In the genomic region with DNA sequence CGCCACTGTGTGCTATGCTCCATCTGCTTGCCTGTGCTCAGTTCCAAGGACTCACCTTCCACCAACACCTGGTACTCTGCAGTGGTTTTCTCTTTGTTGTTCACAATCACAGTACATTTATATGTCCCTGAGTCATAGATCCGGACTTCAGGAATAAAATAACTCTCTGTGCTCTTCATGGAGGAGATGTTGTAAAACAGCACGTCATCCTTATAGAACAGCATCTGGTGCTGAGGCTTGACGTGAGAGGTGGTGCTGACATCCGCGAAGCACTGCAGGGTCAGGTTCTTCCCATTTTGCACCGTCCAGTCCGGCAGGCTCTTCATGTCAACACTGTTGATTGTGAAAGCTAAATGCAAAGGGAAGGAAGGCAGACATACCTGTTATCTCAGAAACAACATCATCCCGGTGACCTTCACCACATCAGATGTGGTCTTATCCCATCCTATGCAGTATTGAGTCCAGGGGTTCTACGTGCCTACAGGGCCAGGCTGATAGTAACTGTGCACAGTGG, we compare ENCODE assay signal across 1 cellular context.
TF ChIP-seq lines count a peak whose summit lies in the region.

No MANE protein-coding gene starts in this region.

TF ChIP-seq in HepG2, 621 proteins besides CTCF, POLR2A, EP300 and RAD21 (continued from another document):
- TF ChIP-seq, protein P1, sequence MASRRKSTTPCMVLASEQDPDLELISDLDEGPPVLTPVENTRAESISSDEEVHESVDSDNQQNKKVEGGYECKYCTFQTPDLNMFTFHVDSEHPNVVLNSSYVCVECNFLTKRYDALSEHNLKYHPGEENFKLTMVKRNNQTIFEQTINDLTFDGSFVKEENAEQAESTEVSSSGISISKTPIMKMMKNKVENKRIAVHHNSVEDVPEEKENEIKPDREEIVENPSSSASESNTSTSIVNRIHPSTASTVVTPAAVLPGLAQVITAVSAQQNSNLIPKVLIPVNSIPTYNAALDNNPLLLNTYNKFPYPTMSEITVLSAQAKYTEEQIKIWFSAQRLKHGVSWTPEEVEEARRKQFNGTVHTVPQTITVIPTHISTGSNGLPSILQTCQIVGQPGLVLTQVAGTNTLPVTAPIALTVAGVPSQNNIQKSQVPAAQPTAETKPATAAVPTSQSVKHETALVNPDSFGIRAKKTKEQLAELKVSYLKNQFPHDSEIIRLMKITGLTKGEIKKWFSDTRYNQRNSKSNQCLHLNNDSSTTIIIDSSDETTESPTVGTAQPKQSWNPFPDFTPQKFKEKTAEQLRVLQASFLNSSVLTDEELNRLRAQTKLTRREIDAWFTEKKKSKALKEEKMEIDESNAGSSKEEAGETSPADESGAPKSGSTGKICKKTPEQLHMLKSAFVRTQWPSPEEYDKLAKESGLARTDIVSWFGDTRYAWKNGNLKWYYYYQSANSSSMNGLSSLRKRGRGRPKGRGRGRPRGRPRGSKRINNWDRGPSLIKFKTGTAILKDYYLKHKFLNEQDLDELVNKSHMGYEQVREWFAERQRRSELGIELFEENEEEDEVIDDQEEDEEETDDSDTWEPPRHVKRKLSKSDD (CRISPR knock-in tag; IDR thresholded peaks at IDR 0.05; ENCODE audit: low read depth), result 0 out of 2 replicates have a peak, but pooled peaks have one; percentile 30
- TF ChIP-seq TGIF2 (CRISPR knock-in tag; IDR thresholded peaks at IDR 0.05), result 0 out of 2 replicates have a peak, but pooled peaks have one; percentile 44
- TF ChIP-seq ZEB1 (IDR thresholded peaks at IDR 0.05; ENCODE audit: insufficient replicate concordance, low read depth), result peak; percentile 69
- TF ChIP-seq MZF1 (CRISPR knock-in tag; IDR thresholded peaks at IDR 0.05; ENCODE audit: borderline replicate concordance), result no peak
- no peak for TF ChIP-seq ZNF570 (CRISPR knock-in tag; IDR thresholded peaks at IDR 0.05; ENCODE audit: borderline replicate concordance)
- TF ChIP-seq, protein P2, sequence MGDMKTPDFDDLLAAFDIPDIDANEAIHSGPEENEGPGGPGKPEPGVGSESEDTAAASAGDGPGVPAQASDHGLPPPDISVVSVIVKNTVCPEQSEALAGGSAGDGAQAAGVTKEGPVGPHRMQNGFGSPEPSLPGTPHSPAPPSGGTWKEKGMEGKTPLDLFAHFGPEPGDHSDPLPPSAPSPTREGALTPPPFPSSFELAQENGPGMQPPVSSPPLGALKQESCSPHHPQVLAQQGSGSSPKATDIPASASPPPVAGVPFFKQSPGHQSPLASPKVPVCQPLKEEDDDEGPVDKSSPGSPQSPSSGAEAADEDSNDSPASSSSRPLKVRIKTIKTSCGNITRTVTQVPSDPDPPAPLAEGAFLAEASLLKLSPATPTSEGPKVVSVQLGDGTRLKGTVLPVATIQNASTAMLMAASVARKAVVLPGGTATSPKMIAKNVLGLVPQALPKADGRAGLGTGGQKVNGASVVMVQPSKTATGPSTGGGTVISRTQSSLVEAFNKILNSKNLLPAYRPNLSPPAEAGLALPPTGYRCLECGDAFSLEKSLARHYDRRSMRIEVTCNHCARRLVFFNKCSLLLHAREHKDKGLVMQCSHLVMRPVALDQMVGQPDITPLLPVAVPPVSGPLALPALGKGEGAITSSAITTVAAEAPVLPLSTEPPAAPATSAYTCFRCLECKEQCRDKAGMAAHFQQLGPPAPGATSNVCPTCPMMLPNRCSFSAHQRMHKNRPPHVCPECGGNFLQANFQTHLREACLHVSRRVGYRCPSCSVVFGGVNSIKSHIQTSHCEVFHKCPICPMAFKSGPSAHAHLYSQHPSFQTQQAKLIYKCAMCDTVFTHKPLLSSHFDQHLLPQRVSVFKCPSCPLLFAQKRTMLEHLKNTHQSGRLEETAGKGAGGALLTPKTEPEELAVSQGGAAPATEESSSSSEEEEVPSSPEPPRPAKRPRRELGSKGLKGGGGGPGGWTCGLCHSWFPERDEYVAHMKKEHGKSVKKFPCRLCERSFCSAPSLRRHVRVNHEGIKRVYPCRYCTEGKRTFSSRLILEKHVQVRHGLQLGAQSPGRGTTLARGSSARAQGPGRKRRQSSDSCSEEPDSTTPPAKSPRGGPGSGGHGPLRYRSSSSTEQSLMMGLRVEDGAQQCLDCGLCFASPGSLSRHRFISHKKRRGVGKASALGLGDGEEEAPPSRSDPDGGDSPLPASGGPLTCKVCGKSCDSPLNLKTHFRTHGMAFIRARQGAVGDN (CRISPR knock-in tag; IDR thresholded peaks at IDR 0.05), result peak; percentile 27; the same call in 1 of the 2 replicates
- TF ChIP-seq ZNF331 (CRISPR knock-in tag; IDR thresholded peaks at IDR 0.05), result peak; percentile 67; the same call in 1 of the 2 replicates
- TF ChIP-seq MIXL1 (CRISPR knock-in tag; IDR thresholded peaks at IDR 0.05), result peak; percentile 44; the same call in 1 of the 2 replicates
- TF ChIP-seq, protein P3, sequence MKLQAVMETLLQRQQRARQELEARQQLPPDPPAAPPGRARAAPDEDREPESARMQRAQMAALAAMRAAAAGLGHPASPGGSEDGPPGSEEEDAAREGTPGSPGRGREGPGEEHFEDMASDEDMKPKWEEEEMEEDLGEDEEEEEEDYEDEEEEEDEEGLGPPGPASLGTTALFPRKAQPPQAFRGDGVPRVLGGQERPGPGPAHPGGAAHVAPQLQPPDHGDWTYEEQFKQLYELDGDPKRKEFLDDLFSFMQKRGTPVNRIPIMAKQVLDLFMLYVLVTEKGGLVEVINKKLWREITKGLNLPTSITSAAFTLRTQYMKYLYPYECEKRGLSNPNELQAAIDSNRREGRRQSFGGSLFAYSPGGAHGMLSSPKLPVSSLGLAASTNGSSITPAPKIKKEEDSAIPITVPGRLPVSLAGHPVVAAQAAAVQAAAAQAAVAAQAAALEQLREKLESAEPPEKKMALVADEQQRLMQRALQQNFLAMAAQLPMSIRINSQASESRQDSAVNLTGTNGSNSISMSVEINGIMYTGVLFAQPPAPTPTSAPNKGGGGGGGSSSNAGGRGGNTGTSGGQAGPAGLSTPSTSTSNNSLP (IDR thresholded peaks at IDR 0.05; ENCODE audit: low read depth, low read length), result 0 out of 2 replicates have a peak, but pooled peaks have one; percentile 38
- peak; percentile 26; the same call in 1 of the 2 replicates for TF ChIP-seq ZNF292 (CRISPR knock-in tag; IDR thresholded peaks at IDR 0.05; ENCODE audit: borderline replicate concordance, low read depth)
- TF ChIP-seq, protein P4, sequence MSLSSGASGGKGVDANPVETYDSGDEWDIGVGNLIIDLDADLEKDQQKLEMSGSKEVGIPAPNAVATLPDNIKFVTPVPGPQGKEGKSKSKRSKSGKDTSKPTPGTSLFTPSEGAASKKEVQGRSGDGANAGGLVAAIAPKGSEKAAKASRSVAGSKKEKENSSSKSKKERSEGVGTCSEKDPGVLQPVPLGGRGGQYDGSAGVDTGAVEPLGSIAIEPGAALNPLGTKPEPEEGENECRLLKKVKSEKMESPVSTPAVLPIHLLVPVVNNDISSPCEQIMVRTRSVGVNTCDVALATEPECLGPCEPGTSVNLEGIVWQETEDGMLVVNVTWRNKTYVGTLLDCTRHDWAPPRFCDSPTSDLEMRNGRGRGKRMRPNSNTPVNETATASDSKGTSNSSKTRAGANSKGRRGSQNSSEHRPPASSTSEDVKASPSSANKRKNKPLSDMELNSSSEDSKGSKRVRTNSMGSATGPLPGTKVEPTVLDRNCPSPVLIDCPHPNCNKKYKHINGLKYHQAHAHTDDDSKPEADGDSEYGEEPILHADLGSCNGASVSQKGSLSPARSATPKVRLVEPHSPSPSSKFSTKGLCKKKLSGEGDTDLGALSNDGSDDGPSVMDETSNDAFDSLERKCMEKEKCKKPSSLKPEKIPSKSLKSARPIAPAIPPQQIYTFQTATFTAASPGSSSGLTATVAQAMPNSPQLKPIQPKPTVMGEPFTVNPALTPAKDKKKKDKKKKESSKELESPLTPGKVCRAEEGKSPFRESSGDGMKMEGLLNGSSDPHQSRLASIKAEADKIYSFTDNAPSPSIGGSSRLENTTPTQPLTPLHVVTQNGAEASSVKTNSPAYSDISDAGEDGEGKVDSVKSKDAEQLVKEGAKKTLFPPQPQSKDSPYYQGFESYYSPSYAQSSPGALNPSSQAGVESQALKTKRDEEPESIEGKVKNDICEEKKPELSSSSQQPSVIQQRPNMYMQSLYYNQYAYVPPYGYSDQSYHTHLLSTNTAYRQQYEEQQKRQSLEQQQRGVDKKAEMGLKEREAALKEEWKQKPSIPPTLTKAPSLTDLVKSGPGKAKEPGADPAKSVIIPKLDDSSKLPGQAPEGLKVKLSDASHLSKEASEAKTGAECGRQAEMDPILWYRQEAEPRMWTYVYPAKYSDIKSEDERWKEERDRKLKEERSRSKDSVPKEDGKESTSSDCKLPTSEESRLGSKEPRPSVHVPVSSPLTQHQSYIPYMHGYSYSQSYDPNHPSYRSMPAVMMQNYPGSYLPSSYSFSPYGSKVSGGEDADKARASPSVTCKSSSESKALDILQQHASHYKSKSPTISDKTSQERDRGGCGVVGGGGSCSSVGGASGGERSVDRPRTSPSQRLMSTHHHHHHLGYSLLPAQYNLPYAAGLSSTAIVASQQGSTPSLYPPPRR (CRISPR knock-in tag; IDR thresholded peaks at IDR 0.05; ENCODE audit: borderline replicate concordance), result peak; percentile 36; the same call in 1 of the 2 replicates
- no peak for TF ChIP-seq ZNF589 (CRISPR knock-in tag; conservative IDR thresholded peaks at IDR 0.05)
- TF ChIP-seq ZNF33B (CRISPR knock-in tag; IDR thresholded peaks at IDR 0.05), result peak; percentile 24; the same call in 1 of the 2 replicates
- TF ChIP-seq, protein P5, sequence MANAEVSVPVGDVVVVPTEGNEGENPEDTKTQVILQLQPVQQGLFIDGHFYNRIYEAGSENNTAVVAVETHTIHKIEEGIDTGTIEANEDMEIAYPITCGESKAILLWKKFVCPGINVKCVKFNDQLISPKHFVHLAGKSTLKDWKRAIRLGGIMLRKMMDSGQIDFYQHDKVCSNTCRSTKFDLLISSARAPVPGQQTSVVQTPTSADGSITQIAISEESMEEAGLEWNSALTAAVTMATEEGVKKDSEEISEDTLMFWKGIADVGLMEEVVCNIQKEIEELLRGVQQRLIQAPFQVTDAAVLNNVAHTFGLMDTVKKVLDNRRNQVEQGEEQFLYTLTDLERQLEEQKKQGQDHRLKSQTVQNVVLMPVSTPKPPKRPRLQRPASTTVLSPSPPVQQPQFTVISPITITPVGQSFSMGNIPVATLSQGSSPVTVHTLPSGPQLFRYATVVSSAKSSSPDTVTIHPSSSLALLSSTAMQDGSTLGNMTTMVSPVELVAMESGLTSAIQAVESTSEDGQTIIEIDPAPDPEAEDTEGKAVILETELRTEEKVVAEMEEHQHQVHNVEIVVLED (CRISPR knock-in tag; IDR thresholded peaks at IDR 0.05; ENCODE audit: borderline replicate concordance), result 0 out of 2 replicates have a peak, but pooled peaks have one; percentile 24
- TF ChIP-seq, protein P6, sequence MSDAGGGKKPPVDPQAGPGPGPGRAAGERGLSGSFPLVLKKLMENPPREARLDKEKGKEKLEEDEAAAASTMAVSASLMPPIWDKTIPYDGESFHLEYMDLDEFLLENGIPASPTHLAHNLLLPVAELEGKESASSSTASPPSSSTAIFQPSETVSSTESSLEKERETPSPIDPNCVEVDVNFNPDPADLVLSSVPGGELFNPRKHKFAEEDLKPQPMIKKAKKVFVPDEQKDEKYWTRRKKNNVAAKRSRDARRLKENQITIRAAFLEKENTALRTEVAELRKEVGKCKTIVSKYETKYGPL (CRISPR knock-in tag; IDR thresholded peaks at IDR 0.05), result no peak
- peak; percentile 71 for TF ChIP-seq HDAC2 (CRISPR knock-in tag; IDR thresholded peaks at IDR 0.05)
- TF ChIP-seq HMG20A (CRISPR knock-in tag; IDR thresholded peaks at IDR 0.05; ENCODE audit: borderline replicate concordance), result peak; percentile 57; the same call in 1 of the 2 replicates
- TF ChIP-seq KDM2A (CRISPR knock-in tag; IDR thresholded peaks at IDR 0.05; ENCODE audit: borderline replicate concordance, low read depth), result 0 out of 2 replicates have a peak, but pooled peaks have one; percentile 18
- peak; percentile 71 for TF ChIP-seq SALL1 (CRISPR knock-in tag; IDR thresholded peaks at IDR 0.05)
- TF ChIP-seq POGZ (CRISPR knock-in tag; IDR thresholded peaks at IDR 0.05), result 0 out of 2 replicates have a peak, but pooled peaks have one; percentile 23
- TF ChIP-seq ZBTB21 (CRISPR knock-in tag; IDR thresholded peaks at IDR 0.05), result peak; percentile 74; the same call in 1 of the 2 replicates
- TF ChIP-seq ZNF780A (CRISPR knock-in tag; IDR thresholded peaks at IDR 0.05), result no peak
- TF ChIP-seq, protein P7, sequence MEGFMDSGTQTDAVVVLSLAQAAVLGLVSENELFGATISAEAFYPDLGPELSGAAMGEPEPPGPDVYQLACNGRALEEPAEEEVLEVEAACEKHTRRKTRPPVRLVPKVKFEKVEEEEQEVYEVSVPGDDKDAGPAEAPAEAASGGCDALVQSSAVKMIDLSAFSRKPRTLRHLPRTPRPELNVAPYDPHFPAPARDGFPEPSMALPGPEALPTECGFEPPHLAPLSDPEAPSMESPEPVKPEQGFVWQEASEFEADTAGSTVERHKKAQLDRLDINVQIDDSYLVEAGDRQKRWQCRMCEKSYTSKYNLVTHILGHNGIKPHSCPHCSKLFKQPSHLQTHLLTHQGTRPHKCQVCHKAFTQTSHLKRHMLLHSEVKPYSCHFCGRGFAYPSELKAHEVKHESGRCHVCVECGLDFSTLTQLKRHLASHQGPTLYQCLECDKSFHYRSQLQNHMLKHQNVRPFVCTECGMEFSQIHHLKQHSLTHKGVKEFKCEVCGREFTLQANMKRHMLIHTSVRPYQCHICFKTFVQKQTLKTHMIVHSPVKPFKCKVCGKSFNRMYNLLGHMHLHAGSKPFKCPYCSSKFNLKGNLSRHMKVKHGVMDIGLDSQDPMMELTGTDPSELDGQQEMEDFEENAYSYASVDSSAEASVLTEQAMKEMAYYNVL (CRISPR knock-in tag; IDR thresholded peaks at IDR 0.05; ENCODE audit: borderline replicate concordance), result peak; percentile 65; the same call in 1 of the 2 replicates
